In genomic region chr6:83893024-83893423, GRCh38 we compare ENCODE assay signal across 15 cellular contexts. TPM values are rescaled to one million over a fixed set of nuclear protein-coding genes. Genes with fewer than 3 reads are reported as not detected.
A peak's percentile ranks its signal among the peaks of the same experiment; 100 is the strongest.
DNase-seq lines count a peak whose midpoint lies in the region; ATAC-seq lines count a peak whose summit lies in the region.
"Had no signal": no experiment of that assay in that cellular context is flagged by ENCODE, and none has a peak within 500 bp of the region (broad histone marks: within the 10 kb centered on the region; RNA-seq: fewer than 3 reads in every experiment).

No MANE protein-coding gene starts in this region.

- ATAC-seq in left colon (peak; percentile 31), HG03378 (IDR thresholded peaks at IDR 0.05; ENCODE audit: unreplicated experiment) (no peak)
- no peak for ATAC-seq in activated naive CD4-positive, alpha-beta T cell treated with anti-CD3 and anti-CD28 coated beads, Interleukin-2, amount 50 U/mL, for 72 hours
- ATAC-seq: K562, T-cell had no signal

- no peak overlapping the region for H3K27ac Mint-ChIP-seq in activated naive CD4-positive, alpha-beta T cell treated with anti-CD3 and anti-CD28 coated beads, Interleukin-2, amount 50 U/mL, for 72 hours
- H3K27ac Mint-ChIP-seq: T-cell had no signal

- DNase-seq in DMS53 treated with DMSO at 0.1 percent for 48 hours (lab: John Stamatoyannopoulos, UW; ENCODE audit: unreplicated experiment) (peak; percentile 65), NCI-H1436 (lab: John Stamatoyannopoulos, UW) (peak; percentile 8), NCI-H345 (lab: John Stamatoyannopoulos, UW) (peak; percentile 61), left colon (no peak), anterior cingulate cortex (lab: John Stamatoyannopoulos, UW) (no peak)
- DNase-seq in activated naive CD4-positive, alpha-beta T cell treated with anti-CD3 and anti-CD28 coated beads, Interleukin-2, amount 50 U/mL, for 72 hours (ENCODE audit: low spot score in 2 of 2), result no peak
- DNase-seq: ACHN; CD4-positive, CD25-positive, alpha-beta regulatory T cell; H7; NCI-H2081 treated with DMSO at 0.1 percent for 48 hours; NCI-H524 treated with DMSO at 0.1 percent for 48 hours; PC-9; T-cell had no signal

- H3K9me3 Mint-ChIP-seq in activated naive CD4-positive, alpha-beta T cell treated with anti-CD3 and anti-CD28 coated beads, Interleukin-2, amount 50 U/mL, for 72 hours, result peaks cover 6% of the 10 kb centered on the region in 2 donors
- H3K9me3 Mint-ChIP-seq: CD4-positive, CD25-positive, alpha-beta regulatory T cell; T-cell had no signal

- intact Hi-C loops in left colon (cut with DNase I, micrococcal nuclease), result no loop called here

- peaks cover 7 to 15% of the 10 kb centered on the region in 2 donors for H3K36me3 Mint-ChIP-seq in activated naive CD4-positive, alpha-beta T cell treated with anti-CD3 and anti-CD28 coated beads, Interleukin-2, amount 50 U/mL, for 72 hours

RNA-seq across cellular contexts. Expression of gene CYB5R4, which starts 33.5 kb away (rescaled TPM):
- total RNA-seq in left colon, result 10 to 100 TPM; 30.5 to 31.9 TPM
- 10 to 100 TPM; 25.8 to 42.1 TPM for total RNA-seq in activated naive CD4-positive, alpha-beta T cell treated with anti-CD3 and anti-CD28 coated beads, Interleukin-2, amount 50 U/mL, for 72 hours

RNA-seq across cellular contexts. Expression of gene RIPPLY2, which starts 39.9 kb away (rescaled TPM):
- total RNA-seq in left colon, result under 1 TPM in 1 of 2 donors, not detected in 1; 0.22 TPM
- not detected for total RNA-seq in activated naive CD4-positive, alpha-beta T cell treated with anti-CD3 and anti-CD28 coated beads, Interleukin-2, amount 50 U/mL, for 72 hours
- total RNA-seq: CD4-positive, CD25-positive, alpha-beta regulatory T cell; K562; PC-9; T-cell had no signal

Comparison
In these comparisons a context has a peak if more than half of its experiments do, and no peak if none do; other contexts are left out.
1. DNase-seq: peak in DMS53 treated with DMSO at 0.1 percent for 48 hours (single experiment), NCI-H1436 (single experiment) and NCI-H345 (single experiment); none in left colon (0 of 2), activated naive CD4-positive, alpha-beta T cell treated with anti-CD3 and anti-CD28 coated beads, Interleukin-2, amount 50 U/mL, for 72 hours (0 of 2) and anterior cingulate cortex (0 of 58).